1 cellular context compared by ENCODE assay signal in genomic region chr18:63192885-63193349, GRCh38.
A peak's percentile ranks its signal among the peaks of the same experiment; 100 is the strongest.
TF ChIP-seq lines count a peak whose summit lies in the region.

No MANE protein-coding gene starts in this region.

TF ChIP-seq in GM12878, 131 proteins besides CTCF, POLR2A, EP300 and RAD21 (continued from another document and continues in another):
- TF ChIP-seq MXI1 (IDR thresholded peaks at IDR 0.05; ENCODE audit: low read depth, low read length) (peak; percentile 16; the same call in 1 of the 2 replicates), JUND (IDR thresholded peaks at IDR 0.05; ENCODE audit: low read depth, low read length) (no peak), YBX1 (IDR thresholded peaks at IDR 0.05) (no peak), SKIL (IDR thresholded peaks at IDR 0.05; ENCODE audit: low read depth, poor library complexity, severe bottlenecking) (peak; percentile 71), CHD2 (IDR thresholded peaks at IDR 0.05; ENCODE audit: borderline replicate concordance, low read depth, low read length) (0 out of 2 replicates have a peak, but pooled peaks have one; percentile 52), MYC (IDR thresholded peaks at IDR 0.05; ENCODE audit: insufficient read depth, insufficient read length, insufficient replicate concordance, low read length, severe bottlenecking) (no peak), SUPT20H (IDR thresholded peaks at IDR 0.05; ENCODE audit: borderline replicate concordance, control insufficient read depth, low read depth, low read length) (no peak), NKRF (conservative IDR thresholded peaks at IDR 0.05) (0 out of 2 replicates have a peak, but pooled peaks have one; percentile 6), NR2F1 (conservative IDR thresholded peaks at IDR 0.05) (peak; percentile 96), TCF7 (IDR thresholded peaks at IDR 0.05; ENCODE audit: borderline replicate concordance) (no peak), STAT3 (IDR thresholded peaks at IDR 0.05; ENCODE audit: low read depth, low read length) (no peak), E2F4 (IDR thresholded peaks at IDR 0.05; ENCODE audit: low read depth, low read length) (no peak), SREBF2 (IDR thresholded peaks at IDR 0.05; ENCODE audit: low read length) (no peak), ATF7 (IDR thresholded peaks at IDR 0.05; ENCODE audit: low read depth) (no peak; the same call in none of the 2 replicates), USF2 (IDR thresholded peaks at IDR 0.05; ENCODE audit: borderline replicate concordance, low read depth, low read length) (peak; percentile 36; the same call in 1 of the 2 replicates), RBBP5 (conservative IDR thresholded peaks at IDR 0.05) (no peak), FOS (IDR thresholded peaks at IDR 0.05; ENCODE audit: borderline replicate concordance, extremely low read depth, insufficient read length) (no peak), IKZF2 (IDR thresholded peaks at IDR 0.05) (peak; percentile 93 to 95), IKZF1 (conservative IDR thresholded peaks at IDR 0.05) (peak; percentile 89), BHLHE40 (IDR thresholded peaks at IDR 0.05; ENCODE audit: borderline replicate concordance in 1 of 2, low read depth in 2 of 2, low read length in 1 of 2) (peak; percentile 87 to 92), EGR1 (IDR thresholded peaks at IDR 0.05; ENCODE audit: borderline replicate concordance in 1 of 2, low read depth in 2 of 2, low read length in 2 of 2) (no peak), RELB (IDR thresholded peaks at IDR 0.05; ENCODE audit: low read depth) (peak; percentile 93), REST (IDR thresholded peaks at IDR 0.05; ENCODE audit: low read depth, low read length) (no peak), ELK1 (IDR thresholded peaks at IDR 0.05; ENCODE audit: low read depth, low read length) (no peak), ZNF24 (IDR thresholded peaks at IDR 0.05) (no peak), RB1 (IDR thresholded peaks at IDR 0.05; ENCODE audit: borderline replicate concordance) (no peak), GABPA (IDR thresholded peaks at IDR 0.05; ENCODE audit: low read depth) (no peak), NR2C1 (IDR thresholded peaks at IDR 0.05) (no peak; the same call in 1 of the 2 replicates), IRF5 (IDR thresholded peaks at IDR 0.05; ENCODE audit: borderline replicate concordance) (no peak), ZNF217 (IDR thresholded peaks at IDR 0.05) (no peak), E4F1 (IDR thresholded peaks at IDR 0.05; ENCODE audit: borderline replicate concordance, partially characterized antibody) (no peak), BCL3 (IDR thresholded peaks at IDR 0.05; ENCODE audit: borderline replicate concordance, insufficient read depth, low read depth, low read length, poor library complexity, severe bottlenecking) (peak; percentile 48), RAD51 (IDR thresholded peaks at IDR 0.05) (peak; percentile 94), LARP7 (IDR thresholded peaks at IDR 0.05) (no peak), MLLT1 (IDR thresholded peaks at IDR 0.05) (0 out of 2 replicates have a peak, but pooled peaks have one; percentile 26), JUNB (IDR thresholded peaks at IDR 0.05) (no peak; the same call in 1 of the 2 replicates), CREB1 (IDR thresholded peaks at IDR 0.05; ENCODE audit: low read depth) (peak; percentile 74; the same call in 1 of the 2 replicates), BACH1 (IDR thresholded peaks at IDR 0.05; ENCODE audit: borderline replicate concordance) (peak; percentile 35; the same call in 1 of the 2 replicates), SMC3 (IDR thresholded peaks at IDR 0.05; ENCODE audit: borderline replicate concordance, low read length) (no peak), SUZ12 (IDR thresholded peaks at IDR 0.05; ENCODE audit: unreplicated experiment) (no peak)
